ENCODE assay signal across 12 cellular contexts in the genomic region with DNA sequence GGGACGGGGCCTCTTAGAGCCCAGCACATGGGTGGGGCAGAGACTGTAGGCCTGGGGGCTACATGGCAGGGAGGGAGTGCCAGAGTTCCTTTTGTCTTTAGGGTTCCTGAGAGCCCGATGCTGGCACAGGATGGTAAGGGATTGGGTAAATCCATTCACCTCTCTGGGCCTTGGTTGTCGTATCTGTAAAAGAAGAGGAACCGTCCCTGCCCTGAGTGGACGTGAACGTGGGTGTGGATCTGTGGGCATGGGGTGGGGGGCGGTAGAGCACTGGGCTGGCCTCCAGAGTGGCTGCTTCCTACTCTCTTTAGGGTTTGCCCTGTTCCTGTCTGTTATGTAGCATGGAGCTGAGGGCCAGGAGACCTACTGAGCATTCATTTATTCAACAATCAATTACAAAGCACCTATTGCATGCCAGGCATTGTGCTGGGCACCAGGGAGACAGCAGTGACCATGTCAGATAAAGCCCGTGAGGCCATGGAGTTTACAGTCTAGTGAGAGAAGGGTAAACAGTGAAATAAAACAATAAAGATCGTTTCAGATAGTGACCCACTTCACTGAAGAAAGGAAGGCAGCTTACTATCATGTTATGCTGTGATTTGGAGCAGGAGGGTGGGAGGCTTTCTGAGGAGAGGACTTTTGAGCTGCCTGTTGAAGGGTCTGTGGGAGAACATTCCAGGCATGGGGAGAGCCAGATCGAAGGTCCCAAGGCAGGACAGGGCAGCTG. TPM values are rescaled to one million over a fixed set of nuclear protein-coding genes. Genes with fewer than 3 reads are reported as not detected.
DNase-seq lines count a peak whose midpoint lies in the region; ATAC-seq lines count a peak whose summit lies in the region.
"Had no signal": no experiment of that assay in that cellular context is flagged by ENCODE, and none has a peak within 500 bp of the region (broad histone marks: within the 10 kb centered on the region; RNA-seq: fewer than 3 reads in every experiment).

No MANE protein-coding gene starts in this region.

- ATAC-seq in stimulated activated memory B cell treated with anti-CD40 and anti-IgM and Interleukin-4, amounts not matched to agents 10 μg/mL and 1 μg/mL and 100 μg/mL, for 72 hours, result no peak
- no peak for ATAC-seq in Right ventricle myocardium superior (ENCODE audit: poor library complexity)
- ATAC-seq: activated CD4-positive, CD25-positive, alpha-beta regulatory T cell treated with anti-CD3 and anti-CD28 coated beads, Interleukin-2, amount 50 U/mL, for 24 hours had no signal

- no peaks in the 10 kb centered on the region for H3K4me1 ChIP-seq in Karpas-422 (ENCODE audit: low read length)

- H3K36me3 ChIP-seq in Karpas-422 (ENCODE audit: insufficient read depth, low read length), result no peaks in the 10 kb centered on the region

- H3K27ac Mint-ChIP-seq in T-helper 1 cell treated with Interleukin-12 subunit alpha and Interleukin-12 subunit beta and Interleukin-4 antibody, amounts not matched to agents 30 μg/mL and 1 μg/mL, for 36 hours, result peak overlapping the region; percentile 21
- peak overlapping the region; percentile 23 for H3K27ac Mint-ChIP-seq in activated T-helper 2 cell treated with anti-CD3 and anti-CD28 coated beads, Interferon-gamma antibody, Interleukin-2, Interleukin-4, amounts not matched to agents 10 μg/mL and 5 μg/mL and 100 μg/mL, durations not matched to agents 14 hours and 24 hours and 36 hours
- H3K27ac Mint-ChIP-seq in stimulated activated memory B cell treated with anti-CD40 and anti-IgM and Interleukin-4, amounts not matched to agents 10 μg/mL and 1 μg/mL and 100 μg/mL, for 72 hours, result peak overlapping the region; percentile 1
- H3K27ac Mint-ChIP-seq: activated naive CD4-positive, alpha-beta T cell treated with anti-CD3 and anti-CD28 coated beads for 36 hours had no signal

- peak overlapping the region; percentile 97 for H3K27ac ChIP-seq in layer of hippocampus (ENCODE audit: low read depth, low read length)
- H3K27ac ChIP-seq in Karpas-422 (ENCODE audit: low read length), result no peak overlapping the region

- no peaks in the 10 kb centered on the region for H3K27me3 Mint-ChIP-seq in T-helper 1 cell treated with Interleukin-12 subunit alpha and Interleukin-12 subunit beta and Interleukin-4 antibody, amounts not matched to agents 30 μg/mL and 1 μg/mL, for 36 hours (ENCODE audit: low read depth)
- H3K27me3 Mint-ChIP-seq in activated T-helper 2 cell treated with anti-CD3 and anti-CD28 coated beads, Interferon-gamma antibody, Interleukin-2, Interleukin-4, amounts not matched to agents 10 μg/mL and 5 μg/mL and 100 μg/mL, durations not matched to agents 14 hours and 24 hours and 36 hours (ENCODE audit: low read depth), result no peaks in the 10 kb centered on the region
- no peaks in the 10 kb centered on the region for H3K27me3 Mint-ChIP-seq in stimulated activated memory B cell treated with anti-CD40 and anti-IgM and Interleukin-4, amounts not matched to agents 10 μg/mL and 1 μg/mL and 100 μg/mL, for 72 hours

- peaks cover 8% of the 10 kb centered on the region for H3K36me3 Mint-ChIP-seq in T-helper 1 cell treated with Interleukin-12 subunit alpha and Interleukin-12 subunit beta and Interleukin-4 antibody, amounts not matched to agents 30 μg/mL and 1 μg/mL, for 36 hours (ENCODE audit: low read depth)
- H3K36me3 Mint-ChIP-seq in activated T-helper 2 cell treated with anti-CD3 and anti-CD28 coated beads, Interferon-gamma antibody, Interleukin-2, Interleukin-4, amounts not matched to agents 10 μg/mL and 5 μg/mL and 100 μg/mL, durations not matched to agents 14 hours and 24 hours and 36 hours (ENCODE audit: low read depth), result peaks cover 13% of the 10 kb centered on the region
- H3K36me3 Mint-ChIP-seq in stimulated activated memory B cell treated with anti-CD40 and anti-IgM and Interleukin-4, amounts not matched to agents 10 μg/mL and 1 μg/mL and 100 μg/mL, for 72 hours, result peaks cover 19% of the 10 kb centered on the region

- H3K9me3 Mint-ChIP-seq in T-helper 1 cell treated with Interleukin-12 subunit alpha and Interleukin-12 subunit beta and Interleukin-4 antibody, amounts not matched to agents 30 μg/mL and 1 μg/mL, for 36 hours, result no peaks in the 10 kb centered on the region
- H3K9me3 Mint-ChIP-seq in activated T-helper 2 cell treated with anti-CD3 and anti-CD28 coated beads, Interferon-gamma antibody, Interleukin-2, Interleukin-4, amounts not matched to agents 10 μg/mL and 5 μg/mL and 100 μg/mL, durations not matched to agents 14 hours and 24 hours and 36 hours, result no peaks in the 10 kb centered on the region
- no peaks in the 10 kb centered on the region for H3K9me3 Mint-ChIP-seq in stimulated activated memory B cell treated with anti-CD40 and anti-IgM and Interleukin-4, amounts not matched to agents 10 μg/mL and 1 μg/mL and 100 μg/mL, for 72 hours
- H3K9me3 Mint-ChIP-seq: activated naive CD4-positive, alpha-beta T cell treated with anti-CD3 and anti-CD28 coated beads for 36 hours had no signal

- H3K4me2 ChIP-seq in Karpas-422 (ENCODE audit: low read depth, low read length, poor library complexity, severe bottlenecking), result no peak overlapping the region

- no peak overlapping the region for H3K4me3 ChIP-seq in Karpas-422 (ENCODE audit: low read length)

- H3K4me1 Mint-ChIP-seq in T-helper 1 cell treated with Interleukin-12 subunit alpha and Interleukin-12 subunit beta and Interleukin-4 antibody, amounts not matched to agents 30 μg/mL and 1 μg/mL, for 36 hours (ENCODE audit: low read depth), result peaks cover 17% of the 10 kb centered on the region
- peaks cover 8% of the 10 kb centered on the region for H3K4me1 Mint-ChIP-seq in activated T-helper 2 cell treated with anti-CD3 and anti-CD28 coated beads, Interferon-gamma antibody, Interleukin-2, Interleukin-4, amounts not matched to agents 10 μg/mL and 5 μg/mL and 100 μg/mL, durations not matched to agents 14 hours and 24 hours and 36 hours (ENCODE audit: low read depth)
- H3K4me1 Mint-ChIP-seq in stimulated activated memory B cell treated with anti-CD40 and anti-IgM and Interleukin-4, amounts not matched to agents 10 μg/mL and 1 μg/mL and 100 μg/mL, for 72 hours, result peaks cover 23% of the 10 kb centered on the region

- intact Hi-C loops in activated T-helper 2 cell treated with anti-CD3 and anti-CD28 coated beads, Interferon-gamma antibody, Interleukin-2, Interleukin-4, amounts not matched to agents 10 μg/mL and 5 μg/mL and 100 μg/mL, durations not matched to agents 14 hours and 24 hours and 36 hours (cut with micrococcal nuclease), result no loop called here
- intact Hi-C loops in Right ventricle myocardium superior (cut with DNase I), result no loop called here

- peaks cover 9% of the 10 kb centered on the region for H4K20me1 ChIP-seq in Karpas-422 (ENCODE audit: insufficient read depth, low read depth, low read length)

- DNase-seq in T-helper 1 cell, result no peak
- no peak for DNase-seq in activated T-helper 2 cell treated with anti-CD3 and anti-CD28 coated beads, Interferon-gamma antibody, Interleukin-2, Interleukin-4, amounts not matched to agents 10 μg/mL and 5 μg/mL and 100 μg/mL, durations not matched to agents 14 hours and 24 hours and 36 hours (ENCODE audit: low spot score)
- no peak for DNase-seq in Karpas-422
- DNase-seq in NCI-H1930 (lab: John Stamatoyannopoulos, UW), result no peak
- no peak for DNase-seq in Right ventricle myocardium superior
- DNase-seq: activated naive CD4-positive, alpha-beta T cell treated with anti-CD3 and anti-CD28 coated beads for 36 hours; effector CD8-positive, alpha-beta T cell; NCI-H2171 treated with DMSO at 0.1 percent for 48 hours had no signal

- H3K9ac ChIP-seq in Karpas-422 (ENCODE audit: low read length), result no peak overlapping the region

- H3K27me3 ChIP-seq in layer of hippocampus (ENCODE audit: control insufficient read depth, insufficient read depth, low read length), result no peaks in the 10 kb centered on the region
- no peaks in the 10 kb centered on the region for H3K27me3 ChIP-seq in Karpas-422 (ENCODE audit: low read length)

- H3K9me3 ChIP-seq in Karpas-422 (ENCODE audit: low read length), result no peaks in the 10 kb centered on the region

- no peak overlapping the region for H2AFZ ChIP-seq in Karpas-422 (ENCODE audit: low read length)

- H3K9me2 ChIP-seq in Karpas-422 (replicated peaks; ENCODE audit: insufficient read depth, low read length), result no peaks in the 10 kb centered on the region

- peaks cover 38% of the 10 kb centered on the region for H3K79me2 ChIP-seq in Karpas-422 (ENCODE audit: low read length)

- no peak overlapping the region for H3K4me3 Mint-ChIP-seq in T-helper 1 cell treated with Interleukin-12 subunit alpha and Interleukin-12 subunit beta and Interleukin-4 antibody, amounts not matched to agents 30 μg/mL and 1 μg/mL, for 36 hours
- H3K4me3 Mint-ChIP-seq in activated T-helper 2 cell treated with anti-CD3 and anti-CD28 coated beads, Interferon-gamma antibody, Interleukin-2, Interleukin-4, amounts not matched to agents 10 μg/mL and 5 μg/mL and 100 μg/mL, durations not matched to agents 14 hours and 24 hours and 36 hours (ENCODE audit: low read depth), result no peak overlapping the region
- no peak overlapping the region for H3K4me3 Mint-ChIP-seq in stimulated activated memory B cell treated with anti-CD40 and anti-IgM and Interleukin-4, amounts not matched to agents 10 μg/mL and 1 μg/mL and 100 μg/mL, for 72 hours
- H3K4me3 Mint-ChIP-seq: activated naive CD4-positive, alpha-beta T cell treated with anti-CD3 and anti-CD28 coated beads for 36 hours had no signal

RNA-seq across cellular contexts. Expression of a gene that starts 13.1 kb away (rescaled TPM):
- 0.76 and 0.87 TPM in 2 replicates for total RNA-seq in activated T-helper 2 cell treated with anti-CD3 and anti-CD28 coated beads, Interferon-gamma antibody, Interleukin-2, Interleukin-4, amounts not matched to agents 10 μg/mL and 5 μg/mL and 100 μg/mL, durations not matched to agents 14 hours and 24 hours and 36 hours
- 1.5 and 1.9 TPM in 2 replicates for total RNA-seq in Karpas-422 (2014; rRNA removed; shearing (Covaris generic); ENCODE audit: low replicate concordance)
- 5,900 TPM for total RNA-seq in Right ventricle myocardium superior

RNA-seq across cellular contexts. Expression of a gene that starts 15.1 kb away (rescaled TPM):
- 51.5 and 54.4 TPM in 2 replicates for total RNA-seq in activated T-helper 2 cell treated with anti-CD3 and anti-CD28 coated beads, Interferon-gamma antibody, Interleukin-2, Interleukin-4, amounts not matched to agents 10 μg/mL and 5 μg/mL and 100 μg/mL, durations not matched to agents 14 hours and 24 hours and 36 hours
- 42.9 and 43.5 TPM in 2 replicates for total RNA-seq in Karpas-422 (2014; rRNA removed; shearing (Covaris generic); ENCODE audit: low replicate concordance)
- total RNA-seq in Right ventricle myocardium superior, result 13.9 TPM

RNA-seq across cellular contexts. Expression of a gene that starts 16.2 kb away (rescaled TPM):
- total RNA-seq in activated T-helper 2 cell treated with anti-CD3 and anti-CD28 coated beads, Interferon-gamma antibody, Interleukin-2, Interleukin-4, amounts not matched to agents 10 μg/mL and 5 μg/mL and 100 μg/mL, durations not matched to agents 14 hours and 24 hours and 36 hours, result not detected in 2 replicates
- 6.8 TPM in 1 of 2 replicates, not detected in the other for total RNA-seq in Karpas-422 (2014; rRNA removed; shearing (Covaris generic); ENCODE audit: low replicate concordance)
- 7.1 TPM for total RNA-seq in Right ventricle myocardium superior
- total RNA-seq: activated naive CD4-positive, alpha-beta T cell treated with anti-CD3 and anti-CD28 coated beads for 36 hours had no signal

RNA-seq across cellular contexts. Expression of a gene that starts 25.3 kb away (rescaled TPM):
- not detected in 2 replicates for total RNA-seq in activated T-helper 2 cell treated with anti-CD3 and anti-CD28 coated beads, Interferon-gamma antibody, Interleukin-2, Interleukin-4, amounts not matched to agents 10 μg/mL and 5 μg/mL and 100 μg/mL, durations not matched to agents 14 hours and 24 hours and 36 hours
- total RNA-seq in Karpas-422 (2014; rRNA removed; shearing (Covaris generic); ENCODE audit: low replicate concordance), result not detected in 2 replicates
- total RNA-seq in Right ventricle myocardium superior, result 0.35 TPM

RNA-seq across cellular contexts. Expression of a gene that starts 35.8 kb away (rescaled TPM):
- total RNA-seq in activated T-helper 2 cell treated with anti-CD3 and anti-CD28 coated beads, Interferon-gamma antibody, Interleukin-2, Interleukin-4, amounts not matched to agents 10 μg/mL and 5 μg/mL and 100 μg/mL, durations not matched to agents 14 hours and 24 hours and 36 hours, result 12.9 and 14.0 TPM in 2 replicates
- 10.6 and 20.2 TPM in 2 replicates for total RNA-seq in Karpas-422 (2014; rRNA removed; shearing (Covaris generic); ENCODE audit: low replicate concordance)
- 10.0 TPM for total RNA-seq in Right ventricle myocardium superior

Comparison
In these comparisons a context has a peak if more than half of its experiments do, and no peak if none do; other contexts are left out.
1. RNA of a gene that starts 13.1 kb away (total RNA-seq): 5,900 TPM in Right ventricle myocardium superior (single experiment); 1.5 to 1.9 TPM in Karpas-422 and 0.76 to 0.87 TPM in activated T-helper 2 cell treated with anti-CD3 and anti-CD28 coated beads, Interferon-gamma antibody, Interleukin-2, Interleukin-4, amounts not matched to agents 10 μg/mL and 5 μg/mL and 100 μg/mL, durations not matched to agents 14 hours and 24 hours and 36 hours; every median in the first group is over 1,000 times any median in the second.
2. Peak in every context shown above with its lines, with median percentiles within 50 percentile points of each other: H3K27ac Mint-ChIP-seq.